36 cellular contexts compared by ENCODE assay signal in genomic region chr11:128967578-128967977, GRCh38. TPM values are rescaled to one million over a fixed set of nuclear protein-coding genes. Genes with fewer than 3 reads are reported as not detected.
"Had no signal": no experiment of that assay in that cellular context is flagged by ENCODE, and none has a peak within 500 bp of the region (broad histone marks: within the 10 kb centered on the region; RNA-seq: fewer than 3 reads in every experiment).

No MANE protein-coding gene starts in this region.

- H3K27me3 ChIP-seq: MG63 had no signal

- H3K36me3 ChIP-seq: MG63 had no signal

- DNase-seq: Karpas-422, Kasumi-1, KBM-7, KG1, MG63, MM.1S, MV-4-11, NCI-H1048, NCI-H1092, NCI-H1092 treated with DMSO at 0.1 percent for 48 hours, NCI-H1105, NCI-H1105 treated with DMSO at 0.1 percent for 48 hours, NCI-H1417, NCI-H1417 treated with DMSO at 0.1 percent for 48 hours, NCI-H1436, NCI-H1436 treated with DMSO at 0.1 percent for 48 hours, NCI-H146, NCI-H1694, NCI-H1694 treated with DMSO at 0.1 percent for 48 hours, NCI-H187, NCI-H187 treated with DMSO at 0.1 percent for 48 hours, NCI-H1930, NCI-H2029, NCI-H2029 treated with DMSO at 0.1 percent for 48 hours, NCI-H2081, NCI-H2081 treated with DMSO at 0.1 percent for 48 hours, NCI-H2107, NCI-H2171, NCI-H2227 treated with DMSO at 0.1 percent for 48 hours, NCI-H226, NCI-H345, NCI-H446, NCI-H446 treated with DMSO at 0.1 percent for 48 hours had no signal

- H3K4me3 ChIP-seq: MG63 had no signal

- H3K9me3 ChIP-seq: MG63 had no signal

- H3K27ac ChIP-seq: KMS-11 had no signal

RNA-seq across cellular contexts. Expression of gene TP53AIP1, which starts 24.9 kb away (rescaled TPM):
- total RNA-seq: LHCN-M2, M059J had no signal
